ENCODE assay signal across 22 cellular contexts in the genomic region with DNA sequence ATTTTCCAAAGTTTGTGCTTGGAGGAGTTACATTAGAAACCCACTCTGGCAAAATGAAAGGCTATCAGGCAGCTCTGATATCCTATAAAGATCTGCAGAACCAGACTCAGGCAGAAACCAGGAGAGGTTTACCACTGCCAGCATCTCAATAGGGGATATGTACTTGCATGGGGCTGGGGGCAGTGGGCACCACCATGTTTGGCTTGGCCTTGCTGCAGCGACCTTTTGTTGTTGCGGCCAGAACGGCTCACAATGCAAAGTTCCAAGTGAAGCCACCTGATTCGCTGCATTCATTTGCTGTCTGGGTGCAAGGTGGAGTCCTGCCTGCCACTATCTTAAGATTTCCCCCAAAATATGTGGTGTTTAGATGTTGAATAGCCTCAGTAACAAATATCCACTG.
"Had no signal": no experiment of that assay in that cellular context is flagged by ENCODE, and none has a peak within 500 bp of the region (broad histone marks: within the 10 kb centered on the region; RNA-seq: fewer than 3 reads in every experiment).

No MANE protein-coding gene starts in this region.

- H3K9me3 ChIP-seq: gastrocnemius medialis, lower lobe of right lung had no signal

- H3K27ac ChIP-seq: coronary artery, dorsolateral prefrontal cortex, esophagus squamous epithelium, gastrocnemius medialis, lower lobe of right lung had no signal

- DNase-seq: dermis blood vessel endothelial cell; dorsolateral prefrontal cortex; effector CD4-positive, alpha-beta T cell; effector memory CD4-positive, alpha-beta T cell; esophagus squamous epithelium; foreskin fibroblast; foreskin melanocyte; gastrocnemius medialis; glutamatergic neuron; head of caudate nucleus; heart right ventricle; hippocampal formation; islet precursor cell; kidney; kidney glomerular epithelial cell; left colon; left ventricle myocardium superior; lower lobe of right lung; mesendoderm; midbrain had no signal

- H3K36me3 ChIP-seq: esophagus squamous epithelium, gastrocnemius medialis, heart right ventricle, lower lobe of right lung had no signal

- H3K4me3 ChIP-seq: coronary artery, dorsolateral prefrontal cortex, esophagus squamous epithelium, gastrocnemius medialis, heart right ventricle, lower lobe of right lung had no signal

- ATAC-seq: gastrocnemius medialis, heart right ventricle, left colon, left lobe of liver, left ventricle myocardium superior, lower lobe of right lung had no signal

- H3K4me1 ChIP-seq: lower lobe of right lung had no signal

- H3K27me3 ChIP-seq: esophagus squamous epithelium, gastrocnemius medialis, heart right ventricle had no signal
